In the genomic region with DNA sequence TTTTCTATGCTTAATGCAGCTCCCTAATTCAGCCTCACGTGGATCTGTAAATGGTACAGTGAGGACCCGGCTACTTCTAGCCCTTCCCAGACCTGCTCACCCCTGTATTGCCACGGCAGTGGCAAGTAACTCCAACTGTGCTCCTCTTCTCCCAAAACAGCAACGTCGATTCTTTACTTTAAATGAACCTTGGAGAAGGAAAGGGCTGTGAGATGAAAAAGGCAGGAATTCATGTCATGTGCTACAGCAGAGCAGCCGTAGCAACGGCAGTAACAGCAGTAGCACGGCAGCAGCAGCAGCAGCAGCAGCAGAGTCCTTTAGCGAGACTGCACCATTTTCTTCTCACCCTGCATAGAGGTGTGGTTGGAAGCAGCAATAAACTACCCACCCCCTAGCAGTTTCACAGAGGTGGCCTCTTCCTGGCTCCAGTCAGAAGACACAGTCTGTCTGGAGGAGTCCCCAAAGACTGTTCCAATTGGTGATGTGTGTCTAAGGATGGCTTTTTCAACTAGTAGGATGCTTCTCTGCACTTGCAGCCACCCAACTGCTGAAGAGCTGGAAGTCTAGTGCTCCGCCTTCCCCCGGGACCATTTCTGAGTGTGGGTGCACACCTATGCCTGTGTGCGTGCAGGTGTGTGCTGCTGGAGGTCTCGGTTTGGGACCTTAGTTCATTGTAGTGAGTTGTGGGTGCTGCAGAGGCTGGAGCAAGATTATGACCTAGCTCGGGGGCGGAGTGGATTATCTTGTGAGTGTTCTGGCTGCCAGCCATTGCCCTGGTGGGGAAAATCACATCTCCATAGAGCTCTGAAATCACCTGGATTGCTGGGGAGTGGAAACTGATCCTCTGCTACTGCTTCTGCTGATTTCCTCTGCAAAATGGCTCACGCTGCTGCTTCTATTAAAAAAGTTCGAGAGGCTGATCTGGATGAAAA, we compare ENCODE assay signal across 15 cellular contexts.
DNase-seq lines count a peak whose midpoint lies in the region; ATAC-seq lines count a peak whose summit lies in the region.
"Had no signal": no experiment of that assay in that cellular context is flagged by ENCODE, and none has a peak within 500 bp of the region (broad histone marks: within the 10 kb centered on the region; RNA-seq: fewer than 3 reads in every experiment).

No MANE protein-coding gene starts in this region.

- ATAC-seq in left colon, result peak; percentile 40
- ATAC-seq: lower lobe of right lung, PC-3 had no signal

- intact Hi-C loops in left colon (cut with DNase I, micrococcal nuclease), result no loop called here

- DNase-seq in NCI-H146 (lab: John Stamatoyannopoulos, UW) (peak; percentile 52), NCI-H146 treated with DMSO at 0.1 percent for 48 hours (lab: John Stamatoyannopoulos, UW; ENCODE audit: unreplicated experiment) (no peak), caudate nucleus (lab: John Stamatoyannopoulos, UW) (peak in 56 of 61 donors; percentile 8 to 95 (median 66)), left colon (no peak), superior temporal gyrus (ENCODE audit: extremely low spot score) (peak; percentile 62), activated T-cell treated with anti-CD3 and anti-CD28 coated beads for 4 hours (no peak), activated gamma-delta T cell treated with Interleukin-2 at 50 U/mL for 16 hours (no peak), NCI-H748 (lab: John Stamatoyannopoulos, UW; ENCODE audit: unreplicated experiment) (no peak)
- DNase-seq: activated naive CD4-positive, alpha-beta T cell treated with anti-CD3 and anti-CD28 coated beads, Interleukin-2, amount 10 ng/mL, durations not matched to agents 7 days and 5 days; lower lobe of right lung; PC-3; transverse colon had no signal

- peak overlapping the region; percentile 1 for H3K27ac ChIP-seq in caudate nucleus (ENCODE audit: low read depth, low read length)
- H3K27ac ChIP-seq: 22Rv1, epithelial cell of prostate, KMS-11, lower lobe of right lung, transverse colon had no signal

Comparison
In these comparisons a context has a peak if more than half of its experiments do, and no peak if none do; other contexts are left out.
1. DNase-seq: peak in NCI-H146 (single experiment), caudate nucleus (56 of 61) and superior temporal gyrus (single experiment); none in NCI-H146 treated with DMSO at 0.1 percent for 48 hours (single experiment), left colon (0 of 2), activated T-cell treated with anti-CD3 and anti-CD28 coated beads for 4 hours (single experiment), activated gamma-delta T cell treated with Interleukin-2 at 50 U/mL for 16 hours (single experiment) and NCI-H748 (single experiment).